24 cellular contexts compared by ENCODE assay signal in genomic region chr7:134809611-134810010, GRCh38.
"Had no signal": no experiment of that assay in that cellular context is flagged by ENCODE, and none has a peak within 500 bp of the region (broad histone marks: within the 10 kb centered on the region; RNA-seq: fewer than 3 reads in every experiment).

No MANE protein-coding gene starts in this region.

- H3K36me3 Mint-ChIP-seq: immature natural killer cell had no signal

- H3K9ac ChIP-seq: neural progenitor cell had no signal

- H3K9me3 Mint-ChIP-seq: activated CD4-positive, alpha-beta memory T cell treated with anti-CD3 and anti-CD28 coated beads, Interleukin-2, amount 10 ng/mL, durations not matched to agents 7 days and 5 days; dendritic cell treated with granulocyte-macrophage colony-stimulating factor and Interleukin-4, amounts not matched to agents 40 ng/mL and 50 ng/mL, for 4 days; naive thymus-derived CD4-positive, alpha-beta T cell; neural progenitor cell had no signal

- H3K27me3 Mint-ChIP-seq: activated CD4-positive, alpha-beta T cell treated with anti-CD3 and anti-CD28 coated beads, Interleukin-2, amount 10 ng/mL, durations not matched to agents 24 days and 14 days had no signal

- H3K4me3 ChIP-seq: hepatocyte, neural progenitor cell, ovary, psoas muscle, SK-N-MC, skin epidermis, upper lobe of right lung had no signal

- ATAC-seq: activated naive CD8-positive, alpha-beta T cell treated with anti-CD3 and anti-CD28 coated beads, Interleukin-2, amount 50 U/mL, for 24 hours; naive thymus-derived CD4-positive, alpha-beta T cell; psoas muscle; right cardiac atrium; upper lobe of right lung had no signal

- H3K27ac Mint-ChIP-seq: activated CD4-positive, alpha-beta memory T cell treated with anti-CD3 and anti-CD28 coated beads, Interleukin-2, amount 10 ng/mL, durations not matched to agents 7 days and 5 days; activated CD4-positive, alpha-beta T cell treated with anti-CD3 and anti-CD28 coated beads, Interleukin-2, amount 10 ng/mL, durations not matched to agents 24 days and 14 days; activated naive CD8-positive, alpha-beta T cell treated with anti-CD3 and anti-CD28 coated beads, Interleukin-2, amount 50 U/mL, for 24 hours; dendritic cell treated with granulocyte-macrophage colony-stimulating factor and Interleukin-4, amounts not matched to agents 40 ng/mL and 50 ng/mL, for 4 days; immature natural killer cell; naive thymus-derived CD4-positive, alpha-beta T cell; neural progenitor cell had no signal

- H3K4me2 ChIP-seq: hepatocyte, neural progenitor cell had no signal

- H3K4me1 Mint-ChIP-seq: activated CD4-positive, alpha-beta memory T cell treated with anti-CD3 and anti-CD28 coated beads, Interleukin-2, amount 10 ng/mL, durations not matched to agents 7 days and 5 days; activated CD4-positive, alpha-beta T cell treated with anti-CD3 and anti-CD28 coated beads, Interleukin-2, amount 10 ng/mL, durations not matched to agents 24 days and 14 days; activated naive CD8-positive, alpha-beta T cell treated with anti-CD3 and anti-CD28 coated beads, Interleukin-2, amount 50 U/mL, for 24 hours; immature natural killer cell; naive thymus-derived CD4-positive, alpha-beta T cell; neural progenitor cell had no signal

- H3K36me3 ChIP-seq: neural progenitor cell, ovary, upper lobe of right lung had no signal

- H3K9me3 ChIP-seq: ovary, psoas muscle, upper lobe of right lung had no signal

- H3K27me3 ChIP-seq: hepatocyte, neural progenitor cell, ovary, upper lobe of right lung had no signal

- H3K4me1 ChIP-seq: psoas muscle had no signal

- H3K4me3 Mint-ChIP-seq: activated CD4-positive, alpha-beta memory T cell treated with anti-CD3 and anti-CD28 coated beads, Interleukin-2, amount 10 ng/mL, durations not matched to agents 7 days and 5 days; activated CD4-positive, alpha-beta T cell treated with anti-CD3 and anti-CD28 coated beads, Interleukin-2, amount 10 ng/mL, durations not matched to agents 24 days and 14 days; activated naive CD8-positive, alpha-beta T cell treated with anti-CD3 and anti-CD28 coated beads, Interleukin-2, amount 50 U/mL, for 24 hours; dendritic cell treated with granulocyte-macrophage colony-stimulating factor and Interleukin-4, amounts not matched to agents 40 ng/mL and 50 ng/mL, for 4 days; immature natural killer cell; naive thymus-derived CD4-positive, alpha-beta T cell; neural progenitor cell had no signal

- H3K27ac ChIP-seq: hepatocyte, neural progenitor cell, psoas muscle, SK-N-MC, upper lobe of right lung had no signal

- DNase-seq: activated CD4-positive, alpha-beta memory T cell treated with anti-CD3 and anti-CD28 coated beads, Interleukin-2, amount 10 ng/mL, durations not matched to agents 7 days and 5 days; activated CD4-positive, alpha-beta T cell treated with anti-CD3 and anti-CD28 coated beads, Interleukin-2, amount 10 ng/mL, durations not matched to agents 24 days and 14 days; activated effector memory CD4-positive, alpha-beta T cell treated with anti-CD3 and anti-CD28 coated beads, Interleukin-2, amount 50 U/mL, for 16 hours; activated naive CD4-positive, alpha-beta T cell treated with anti-CD3 and anti-CD28 coated beads, Interleukin-2, amount 50 U/mL, for 16 hours; activated naive CD8-positive, alpha-beta T cell treated with anti-CD3 and anti-CD28 coated beads, Interleukin-2, amount 50 U/mL, for 24 hours; effector CD4-positive, alpha-beta T cell; foreskin melanocyte; glutamatergic neuron; immature natural killer cell; kidney glomerular epithelial cell; mesendoderm; naive thymus-derived CD4-positive, alpha-beta T cell; ovary; psoas muscle; right cardiac atrium; SHP77 treated with DMSO at 0.1 percent for 48 hours; stimulated activated CD4-positive, alpha-beta T cell treated with anti-CD3 and anti-CD28 coated beads, Interleukin-2, amount 100 ng/mL, for 48 hours; stimulated activated naive CD4-positive, alpha-beta T cell treated with Interleukin-2 at 50 U/mL for 16 hours; upper lobe of right lung had no signal

- H2AFZ ChIP-seq: hepatocyte, neural progenitor cell had no signal
